Comparison of ENCODE assay signal across 8 cellular contexts in genomic region chr6:131061041-131061770, GRCh38. TPM values are rescaled to one million over a fixed set of nuclear protein-coding genes. Genes with fewer than 3 reads are reported as not detected.
DNase-seq lines count a peak whose midpoint lies in the region; ATAC-seq and TF ChIP-seq lines count a peak whose summit lies in the region.

No MANE protein-coding gene starts in this region.

- H3K36me3 ChIP-seq in DND-41 (ENCODE audit: insufficient read depth, low read length) (no peaks in the 10 kb centered on the region; the same call in 1 of the 2 replicates), body of pancreas (replicated peaks in 1 of 2; ENCODE audit: insufficient read depth in 1 of 2, low read depth in 2 of 2) (no peaks in the 10 kb centered on the region)

- intact Hi-C loops in body of pancreas (cut with DNase I): no loop called here

- no peak for TF ChIP-seq CTCF in DND-41 (IDR thresholded peaks at IDR 0.05; ENCODE audit: borderline replicate concordance, extremely low read depth, low read length, poor library complexity, severe bottlenecking)
- no peak for TF ChIP-seq CTCF in astrocyte of the cerebellum (IDR thresholded peaks at IDR 0.05; ENCODE audit: low read depth, low read length, missing control alignments)
- TF ChIP-seq CTCF in body of pancreas (IDR thresholded peaks at IDR 0.05): no peak

- H4K20me1 ChIP-seq in DND-41 (ENCODE audit: insufficient read depth, low read length): peaks cover 5% of the 10 kb centered on the region

- H3K27me3 ChIP-seq in DND-41 (ENCODE audit: insufficient read depth, low read length, poor library complexity) (no peaks in the 10 kb centered on the region), body of pancreas (no peaks in the 10 kb centered on the region)

- DNase-seq in DND-41 (no peak), astrocyte of the cerebellum (ENCODE audit: low read depth) (no peak), medulla oblongata (ENCODE audit: extremely low spot score) (peak; percentile 68), NCI-H748 (lab: John Stamatoyannopoulos, UW; ENCODE audit: unreplicated experiment) (no peak), body of pancreas (no peak)
- no peak for DNase-seq in effector CD8-positive, alpha-beta T cell (lab: John Stamatoyannopoulos, UW)

- peaks cover 21% of the 10 kb centered on the region for H3K4me1 ChIP-seq in DND-41 (ENCODE audit: insufficient read depth, low read length)
- peaks cover 13% of the 10 kb centered on the region for H3K4me1 ChIP-seq in body of pancreas

- H3K4me3 ChIP-seq in DND-41 (ENCODE audit: low read depth in 1 of 2, low read length in 2 of 2) (peak overlapping the region; percentile 59 to 81; a peak in 3 of 4 replicates), astrocyte of the cerebellum (ENCODE audit: low read depth, low read length) (peak overlapping the region; percentile 87), body of pancreas (no peak overlapping the region)

- in situ Hi-C loops in astrocyte of the cerebellum (cut with HindIII; ENCODE audit: low sequenced_read_pairs): no loop called here

- H3K27ac ChIP-seq in DND-41 (ENCODE audit: low read length) (peak overlapping the region; percentile 38; the same call in 1 of the 2 replicates), body of pancreas (peak overlapping the region in 1 of 4 donors; percentile 7)

- ATAC-seq in DND-41 (ENCODE audit: insufficient read depth, low read depth) (no peak), HG02981 (IDR thresholded peaks at IDR 0.05; ENCODE audit: unreplicated experiment) (peak; percentile 18), GM19351 (IDR thresholded peaks at IDR 0.05; ENCODE audit: unreplicated experiment) (no peak), body of pancreas (no peak)

- H2AFZ ChIP-seq in DND-41 (ENCODE audit: low read depth, low read length): no peak overlapping the region

- WGBS in body of pancreas, 2 donors: 40 to 41% methylated on average over 10 of the region's 10 CpGs

- H3K9ac ChIP-seq in DND-41 (ENCODE audit: low read depth, low read length): peak overlapping the region; percentile 82

- no peak for TF ChIP-seq POLR2A in body of pancreas (IDR thresholded peaks at IDR 0.05)

- H3K9me3 ChIP-seq in DND-41 (ENCODE audit: insufficient read depth, low read length, severe bottlenecking) (peaks cover 7% of the 10 kb centered on the region), body of pancreas (no peaks in the 10 kb centered on the region)

- peak overlapping the region; percentile 85 for H3K4me2 ChIP-seq in DND-41 (ENCODE audit: insufficient read depth, low read length)

- H3K79me2 ChIP-seq in DND-41 (ENCODE audit: insufficient read depth, low read length): peaks cover 62% of the 10 kb centered on the region

RNA-seq across cellular contexts. Expression of gene EPB41L2, which starts 1.8 kb away (rescaled TPM):
- total RNA-seq in body of pancreas: 10 to 100 TPM; 43.5 to 47.2 TPM

Comparison
In these comparisons a context has a peak if more than half of its experiments do, and no peak if none do; other contexts are left out.
1. H3K4me3 ChIP-seq: peak in DND-41 (2 of 2) and astrocyte of the cerebellum (single experiment); none in body of pancreas (0 of 2).